1 cellular context compared by ENCODE assay signal in the genomic region with DNA sequence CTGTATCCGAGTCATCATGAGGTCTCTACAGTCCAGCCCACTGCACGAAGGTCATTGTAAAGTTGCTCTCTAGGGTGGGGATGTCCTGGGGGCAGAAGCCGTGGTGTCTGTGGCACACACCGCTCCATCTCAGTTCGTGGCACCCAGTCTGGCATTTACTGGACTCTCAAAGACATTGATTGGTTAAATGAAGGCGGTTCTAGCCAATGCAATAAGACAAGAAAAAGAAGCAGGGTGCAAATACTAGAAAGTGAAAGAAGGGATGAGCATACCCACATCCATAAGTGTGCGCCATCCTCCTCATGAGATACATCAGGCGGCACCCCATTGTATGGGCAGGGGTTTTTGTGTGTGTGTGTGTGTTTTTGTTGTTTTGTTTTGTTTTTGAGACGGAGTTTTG.
TF ChIP-seq lines count a peak whose summit lies in the region.

No MANE protein-coding gene starts in this region.

TF ChIP-seq in H1, 55 proteins besides CTCF, POLR2A, EP300 and RAD21:
- TF ChIP-seq CTBP2 (IDR thresholded peaks at IDR 0.05; ENCODE audit: borderline replicate concordance, insufficient read depth, insufficient read length, low read length): no peak
- TF ChIP-seq KDM1A (IDR thresholded peaks at IDR 0.05; ENCODE audit: borderline replicate concordance, low read length): peak; percentile 22; the same call in 1 of the 2 replicates
